Comparison of ENCODE assay signal across 2 cellular contexts in the genomic region with DNA sequence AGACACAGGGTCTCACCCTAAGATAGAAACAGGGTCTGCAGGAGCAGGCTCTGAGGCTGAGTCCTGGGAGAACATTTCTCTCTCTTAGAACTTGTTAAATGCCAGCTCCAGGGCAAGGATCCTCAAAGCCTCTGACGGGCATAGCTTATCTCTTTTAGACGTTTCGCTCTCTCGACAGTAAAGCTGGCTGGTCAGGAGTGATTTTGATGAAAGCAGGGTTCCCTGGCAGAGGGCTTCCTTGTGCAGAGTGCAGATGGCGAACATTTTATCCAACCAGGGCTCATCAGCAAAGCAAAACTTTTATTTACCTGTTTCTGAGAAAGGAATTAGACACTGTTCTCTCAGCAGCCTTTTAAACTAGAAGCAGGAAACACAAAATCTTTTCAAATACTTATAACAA.
TF ChIP-seq lines count a peak whose summit lies in the region.

No MANE protein-coding gene starts in this region.

TF ChIP-seq in H1, 55 proteins besides CTCF, POLR2A, EP300 and RAD21:
- TF ChIP-seq CHD2 (IDR thresholded peaks at IDR 0.05; ENCODE audit: low read length) (no peak), SIRT6 (IDR thresholded peaks at IDR 0.05; ENCODE audit: low read length) (no peak), CBX8 (IDR thresholded peaks at IDR 0.05; ENCODE audit: borderline replicate concordance, low read depth, low read length) (no peak), NANOG (IDR thresholded peaks at IDR 0.05; ENCODE audit: insufficient read depth, low read depth, low read length, poor library complexity, severe bottlenecking) (no peak), YY1 (IDR thresholded peaks at IDR 0.05; ENCODE audit: low read depth, low read length) (no peak)

TF ChIP-seq in HepG2, 621 proteins besides CTCF, POLR2A, EP300 and RAD21:
- TF ChIP-seq ZEB1 (IDR thresholded peaks at IDR 0.05; ENCODE audit: insufficient replicate concordance, low read depth) (no peak), RELA (CRISPR knock-in tag; IDR thresholded peaks at IDR 0.05) (no peak), REXO4 (CRISPR knock-in tag; IDR thresholded peaks at IDR 0.05; ENCODE audit: borderline replicate concordance) (no peak), CAMTA2 (CRISPR knock-in tag; IDR thresholded peaks at IDR 0.05; ENCODE audit: borderline replicate concordance) (no peak), KLF11 (CRISPR knock-in tag; IDR thresholded peaks at IDR 0.05) (no peak), ZFP37 (CRISPR knock-in tag; IDR thresholded peaks at IDR 0.05; ENCODE audit: borderline replicate concordance) (no peak), SMARCE1 (IDR thresholded peaks at IDR 0.05; ENCODE audit: borderline replicate concordance) (no peak), KMT2A (CRISPR knock-in tag; IDR thresholded peaks at IDR 0.05) (no peak), EZH2 (conservative IDR thresholded peaks at IDR 0.05; ENCODE audit: low read depth, low read length) (no peak), HNRNPUL1 (IDR thresholded peaks at IDR 0.05; ENCODE audit: low read depth, low read length) (no peak), ZNF317 (CRISPR knock-in tag; IDR thresholded peaks at IDR 0.05) (no peak)
- TF ChIP-seq, protein P1, sequence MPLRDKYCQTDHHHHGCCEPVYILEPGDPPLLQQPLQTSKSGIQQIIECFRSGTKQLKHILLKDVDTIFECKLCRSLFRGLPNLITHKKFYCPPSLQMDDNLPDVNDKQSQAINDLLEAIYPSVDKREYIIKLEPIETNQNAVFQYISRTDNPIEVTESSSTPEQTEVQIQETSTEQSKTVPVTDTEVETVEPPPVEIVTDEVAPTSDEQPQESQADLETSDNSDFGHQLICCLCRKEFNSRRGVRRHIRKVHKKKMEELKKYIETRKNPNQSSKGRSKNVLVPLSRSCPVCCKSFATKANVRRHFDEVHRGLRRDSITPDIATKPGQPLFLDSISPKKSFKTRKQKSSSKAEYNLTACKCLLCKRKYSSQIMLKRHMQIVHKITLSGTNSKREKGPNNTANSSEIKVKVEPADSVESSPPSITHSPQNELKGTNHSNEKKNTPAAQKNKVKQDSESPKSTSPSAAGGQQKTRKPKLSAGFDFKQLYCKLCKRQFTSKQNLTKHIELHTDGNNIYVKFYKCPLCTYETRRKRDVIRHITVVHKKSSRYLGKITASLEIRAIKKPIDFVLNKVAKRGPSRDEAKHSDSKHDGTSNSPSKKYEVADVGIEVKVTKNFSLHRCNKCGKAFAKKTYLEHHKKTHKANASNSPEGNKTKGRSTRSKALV (CRISPR knock-in tag; IDR thresholded peaks at IDR 0.05): no peak
- TF ChIP-seq, protein P2, sequence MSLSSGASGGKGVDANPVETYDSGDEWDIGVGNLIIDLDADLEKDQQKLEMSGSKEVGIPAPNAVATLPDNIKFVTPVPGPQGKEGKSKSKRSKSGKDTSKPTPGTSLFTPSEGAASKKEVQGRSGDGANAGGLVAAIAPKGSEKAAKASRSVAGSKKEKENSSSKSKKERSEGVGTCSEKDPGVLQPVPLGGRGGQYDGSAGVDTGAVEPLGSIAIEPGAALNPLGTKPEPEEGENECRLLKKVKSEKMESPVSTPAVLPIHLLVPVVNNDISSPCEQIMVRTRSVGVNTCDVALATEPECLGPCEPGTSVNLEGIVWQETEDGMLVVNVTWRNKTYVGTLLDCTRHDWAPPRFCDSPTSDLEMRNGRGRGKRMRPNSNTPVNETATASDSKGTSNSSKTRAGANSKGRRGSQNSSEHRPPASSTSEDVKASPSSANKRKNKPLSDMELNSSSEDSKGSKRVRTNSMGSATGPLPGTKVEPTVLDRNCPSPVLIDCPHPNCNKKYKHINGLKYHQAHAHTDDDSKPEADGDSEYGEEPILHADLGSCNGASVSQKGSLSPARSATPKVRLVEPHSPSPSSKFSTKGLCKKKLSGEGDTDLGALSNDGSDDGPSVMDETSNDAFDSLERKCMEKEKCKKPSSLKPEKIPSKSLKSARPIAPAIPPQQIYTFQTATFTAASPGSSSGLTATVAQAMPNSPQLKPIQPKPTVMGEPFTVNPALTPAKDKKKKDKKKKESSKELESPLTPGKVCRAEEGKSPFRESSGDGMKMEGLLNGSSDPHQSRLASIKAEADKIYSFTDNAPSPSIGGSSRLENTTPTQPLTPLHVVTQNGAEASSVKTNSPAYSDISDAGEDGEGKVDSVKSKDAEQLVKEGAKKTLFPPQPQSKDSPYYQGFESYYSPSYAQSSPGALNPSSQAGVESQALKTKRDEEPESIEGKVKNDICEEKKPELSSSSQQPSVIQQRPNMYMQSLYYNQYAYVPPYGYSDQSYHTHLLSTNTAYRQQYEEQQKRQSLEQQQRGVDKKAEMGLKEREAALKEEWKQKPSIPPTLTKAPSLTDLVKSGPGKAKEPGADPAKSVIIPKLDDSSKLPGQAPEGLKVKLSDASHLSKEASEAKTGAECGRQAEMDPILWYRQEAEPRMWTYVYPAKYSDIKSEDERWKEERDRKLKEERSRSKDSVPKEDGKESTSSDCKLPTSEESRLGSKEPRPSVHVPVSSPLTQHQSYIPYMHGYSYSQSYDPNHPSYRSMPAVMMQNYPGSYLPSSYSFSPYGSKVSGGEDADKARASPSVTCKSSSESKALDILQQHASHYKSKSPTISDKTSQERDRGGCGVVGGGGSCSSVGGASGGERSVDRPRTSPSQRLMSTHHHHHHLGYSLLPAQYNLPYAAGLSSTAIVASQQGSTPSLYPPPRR (CRISPR knock-in tag; IDR thresholded peaks at IDR 0.05; ENCODE audit: borderline replicate concordance): no peak
- TF ChIP-seq, protein P3, sequence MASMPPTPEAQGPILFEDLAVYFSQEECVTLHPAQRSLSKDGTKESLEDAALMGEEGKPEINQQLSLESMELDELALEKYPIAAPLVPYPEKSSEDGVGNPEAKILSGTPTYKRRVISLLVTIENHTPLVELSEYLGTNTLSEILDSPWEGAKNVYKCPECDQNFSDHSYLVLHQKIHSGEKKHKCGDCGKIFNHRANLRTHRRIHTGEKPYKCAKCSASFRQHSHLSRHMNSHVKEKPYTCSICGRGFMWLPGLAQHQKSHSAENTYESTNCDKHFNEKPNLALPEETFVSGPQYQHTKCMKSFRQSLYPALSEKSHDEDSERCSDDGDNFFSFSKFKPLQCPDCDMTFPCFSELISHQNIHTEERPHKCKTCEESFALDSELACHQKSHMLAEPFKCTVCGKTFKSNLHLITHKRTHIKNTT (CRISPR knock-in tag; IDR thresholded peaks at IDR 0.05): no peak
- TF ChIP-seq, protein P4, sequence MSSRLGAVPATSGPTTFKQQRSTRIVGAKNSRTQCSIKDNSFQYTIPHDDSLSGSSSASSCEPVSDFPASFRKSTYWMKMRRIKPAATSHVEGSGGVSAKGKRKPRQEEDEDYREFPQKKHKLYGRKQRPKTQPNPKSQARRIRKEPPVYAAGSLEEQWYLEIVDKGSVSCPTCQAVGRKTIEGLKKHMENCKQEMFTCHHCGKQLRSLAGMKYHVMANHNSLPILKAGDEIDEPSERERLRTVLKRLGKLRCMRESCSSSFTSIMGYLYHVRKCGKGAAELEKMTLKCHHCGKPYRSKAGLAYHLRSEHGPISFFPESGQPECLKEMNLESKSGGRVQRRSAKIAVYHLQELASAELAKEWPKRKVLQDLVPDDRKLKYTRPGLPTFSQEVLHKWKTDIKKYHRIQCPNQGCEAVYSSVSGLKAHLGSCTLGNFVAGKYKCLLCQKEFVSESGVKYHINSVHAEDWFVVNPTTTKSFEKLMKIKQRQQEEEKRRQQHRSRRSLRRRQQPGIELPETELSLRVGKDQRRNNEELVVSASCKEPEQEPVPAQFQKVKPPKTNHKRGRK (CRISPR knock-in tag; IDR thresholded peaks at IDR 0.05): no peak
- TF ChIP-seq, protein P5, sequence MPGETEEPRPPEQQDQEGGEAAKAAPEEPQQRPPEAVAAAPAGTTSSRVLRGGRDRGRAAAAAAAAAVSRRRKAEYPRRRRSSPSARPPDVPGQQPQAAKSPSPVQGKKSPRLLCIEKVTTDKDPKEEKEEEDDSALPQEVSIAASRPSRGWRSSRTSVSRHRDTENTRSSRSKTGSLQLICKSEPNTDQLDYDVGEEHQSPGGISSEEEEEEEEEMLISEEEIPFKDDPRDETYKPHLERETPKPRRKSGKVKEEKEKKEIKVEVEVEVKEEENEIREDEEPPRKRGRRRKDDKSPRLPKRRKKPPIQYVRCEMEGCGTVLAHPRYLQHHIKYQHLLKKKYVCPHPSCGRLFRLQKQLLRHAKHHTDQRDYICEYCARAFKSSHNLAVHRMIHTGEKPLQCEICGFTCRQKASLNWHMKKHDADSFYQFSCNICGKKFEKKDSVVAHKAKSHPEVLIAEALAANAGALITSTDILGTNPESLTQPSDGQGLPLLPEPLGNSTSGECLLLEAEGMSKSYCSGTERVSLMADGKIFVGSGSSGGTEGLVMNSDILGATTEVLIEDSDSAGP (CRISPR knock-in tag; IDR thresholded peaks at IDR 0.05; ENCODE audit: borderline replicate concordance): no peak
